In the genomic region with DNA sequence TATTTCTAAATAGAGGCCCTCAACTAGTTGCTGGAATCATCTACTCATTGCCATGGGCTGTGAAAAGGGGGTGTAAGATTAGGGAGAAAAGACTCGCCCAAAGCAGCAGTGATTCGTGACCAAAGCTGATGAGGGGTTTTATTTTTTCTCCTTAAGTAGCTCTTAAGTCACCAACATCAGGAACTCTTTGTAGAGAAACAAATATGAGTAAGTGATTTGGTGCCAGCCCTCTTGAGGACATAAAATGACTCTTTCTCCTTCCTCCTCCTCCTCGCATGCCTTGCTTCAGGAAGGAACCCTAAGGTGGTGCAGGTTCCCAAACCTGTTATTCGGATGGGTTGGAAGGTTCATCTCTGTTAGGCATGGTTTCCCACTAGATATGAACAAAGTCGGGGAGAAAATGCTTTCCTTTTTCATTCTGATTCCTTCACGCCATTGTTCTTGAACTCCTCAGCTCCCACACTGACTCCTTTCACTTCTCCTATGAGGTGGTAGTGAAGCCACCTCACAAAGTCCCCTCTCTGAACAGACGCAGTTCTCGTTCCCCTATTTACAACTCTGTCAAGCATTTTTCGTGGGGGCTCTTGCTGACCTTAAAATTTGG, we compare ENCODE assay signal across 10 cellular contexts.
DNase-seq lines count a peak whose midpoint lies in the region; ATAC-seq and TF ChIP-seq lines count a peak whose summit lies in the region.
"Had no signal": no experiment of that assay in that cellular context is flagged by ENCODE, and none has a peak within 500 bp of the region (broad histone marks: within the 10 kb centered on the region; RNA-seq: fewer than 3 reads in every experiment).

No MANE protein-coding gene starts in this region.

- H3K4me1 Mint-ChIP-seq in natural killer cell treated with Interleukin-12 subunit alpha and Interleukin-12 subunit beta and Interleukin-15 and Interleukin-18, amount 100 ng/mL, for 72 hours (ENCODE audit: low read depth in 2 of 2): peaks cover 52 to 69% of the 10 kb centered on the region in 2 donors
- H3K4me1 Mint-ChIP-seq in natural killer cell: peaks cover 49 to 53% of the 10 kb centered on the region in 2 donors
- H3K4me1 Mint-ChIP-seq in T-helper 2 cell treated with Interferon-gamma antibody and Interleukin-4, amounts not matched to agents 5 μg/mL and 100 μg/mL, for 36 hours (ENCODE audit: low read depth): peaks cover 43% of the 10 kb centered on the region

- H3K36me3 Mint-ChIP-seq in natural killer cell treated with Interleukin-12 subunit alpha and Interleukin-12 subunit beta and Interleukin-15 and Interleukin-18, amount 100 ng/mL, for 72 hours: no peaks in the 10 kb centered on the region
- H3K36me3 Mint-ChIP-seq in natural killer cell: no peaks in the 10 kb centered on the region
- H3K36me3 Mint-ChIP-seq in T-helper 2 cell treated with Interferon-gamma antibody and Interleukin-4, amounts not matched to agents 5 μg/mL and 100 μg/mL, for 36 hours (ENCODE audit: low read depth): peaks cover 6% of the 10 kb centered on the region
- H3K36me3 Mint-ChIP-seq: brain had no signal

- H3K4me3 ChIP-seq in HL-60 (replicated peaks; ENCODE audit: insufficient read depth, low read length): no peak overlapping the region
- no peak overlapping the region for H3K4me3 ChIP-seq in esophagus squamous epithelium
- H3K4me3 ChIP-seq in aorta (ENCODE audit: low read length in 2 of 2): no peak overlapping the region

- H3K27ac ChIP-seq in HL-60 (replicated peaks) (peak overlapping the region; percentile 28), esophagus squamous epithelium (peak overlapping the region; percentile 23 to 87 (median 81)), aorta (ENCODE audit: low read depth in 1 of 2, low read length in 2 of 2) (peak overlapping the region; percentile 89 to 97)

- peak overlapping the region; percentile 23 to 43 for H3K27ac Mint-ChIP-seq in natural killer cell treated with Interleukin-12 subunit alpha and Interleukin-12 subunit beta and Interleukin-15 and Interleukin-18, amount 100 ng/mL, for 72 hours
- H3K27ac Mint-ChIP-seq in natural killer cell: no peak overlapping the region
- H3K27ac Mint-ChIP-seq in T-helper 2 cell treated with Interferon-gamma antibody and Interleukin-4, amounts not matched to agents 5 μg/mL and 100 μg/mL, for 36 hours: no peak overlapping the region

- no peaks in the 10 kb centered on the region for H3K9me3 ChIP-seq in esophagus squamous epithelium
- H3K9me3 ChIP-seq in aorta (ENCODE audit: control insufficient read depth, low read length): no peaks in the 10 kb centered on the region

- no peak for DNase-seq in natural killer cell treated with Interleukin-12 subunit alpha and Interleukin-12 subunit beta and Interleukin-15 and Interleukin-18, amount 100 ng/mL, for 72 hours (ENCODE audit: low spot score)
- DNase-seq in natural killer cell (no peak), HL-60 (ENCODE audit: low read depth in 1 of 2, low spot score in 1 of 2) (no peak), esophagus squamous epithelium (lab: John Stamatoyannopoulos, UW) (no peak), aorta (no peak), NCI-H524 treated with DMSO at 0.1 percent for 48 hours (lab: John Stamatoyannopoulos, UW) (no peak), left ventricle myocardium superior (no peak)
- DNase-seq in T-helper 2 cell treated with Interferon-gamma antibody and Interleukin-4, amounts not matched to agents 5 μg/mL and 100 μg/mL, for 36 hours (ENCODE audit: low spot score): no peak
- DNase-seq: COR-L47 had no signal

- H3K9me3 Mint-ChIP-seq in natural killer cell treated with Interleukin-12 subunit alpha and Interleukin-12 subunit beta and Interleukin-15 and Interleukin-18, amount 100 ng/mL, for 72 hours: no peaks in the 10 kb centered on the region
- no peaks in the 10 kb centered on the region for H3K9me3 Mint-ChIP-seq in natural killer cell
- no peaks in the 10 kb centered on the region for H3K9me3 Mint-ChIP-seq in T-helper 2 cell treated with Interferon-gamma antibody and Interleukin-4, amounts not matched to agents 5 μg/mL and 100 μg/mL, for 36 hours
- H3K9me3 Mint-ChIP-seq: brain had no signal

- TF ChIP-seq CTCF in natural killer cell (IDR thresholded peaks at IDR 0.05): no peak
- TF ChIP-seq CTCF in HL-60 (IDR thresholded peaks at IDR 0.05; ENCODE audit: insufficient read depth, low read length): no peak
- no peak for TF ChIP-seq CTCF in esophagus squamous epithelium (IDR thresholded peaks at IDR 0.05)

- intact Hi-C loops in natural killer cell (cut with micrococcal nuclease): no loop called here
- intact Hi-C loops in esophagus squamous epithelium (cut with DNase I): no loop called here
- intact Hi-C loops in aorta (cut with DNase I): loop anchor here in 1 of 2 donors (5.0 to 10.0 kb wide), 2 partner anchors 59 to 272 kb away; no protein-coding TSS in a partner anchor
- intact Hi-C loops in left ventricle myocardium superior (cut with micrococcal nuclease): no loop called here

- no peaks in the 10 kb centered on the region for H3K27me3 Mint-ChIP-seq in natural killer cell treated with Interleukin-12 subunit alpha and Interleukin-12 subunit beta and Interleukin-15 and Interleukin-18, amount 100 ng/mL, for 72 hours
- H3K27me3 Mint-ChIP-seq in natural killer cell (ENCODE audit: low read depth in 2 of 2): no peaks in the 10 kb centered on the region
- H3K27me3 Mint-ChIP-seq in T-helper 2 cell treated with Interferon-gamma antibody and Interleukin-4, amounts not matched to agents 5 μg/mL and 100 μg/mL, for 36 hours (ENCODE audit: low read depth): no peaks in the 10 kb centered on the region
- H3K27me3 Mint-ChIP-seq: brain had no signal

- no peaks in the 10 kb centered on the region for H3K27me3 ChIP-seq in HL-60 (ENCODE audit: insufficient read depth, poor library complexity, severe bottlenecking)
- no peaks in the 10 kb centered on the region for H3K27me3 ChIP-seq in esophagus squamous epithelium
- no peaks in the 10 kb centered on the region for H3K27me3 ChIP-seq in aorta (ENCODE audit: control insufficient read depth in 1 of 2, insufficient read depth in 2 of 2, low read length in 1 of 2)

- H3K4me1 ChIP-seq in esophagus squamous epithelium (peaks cover 16 to 72% (median 27%) of the 10 kb centered on the region in 3 donors), aorta (ENCODE audit: control insufficient read depth in 1 of 2, insufficient read depth in 2 of 2, low read length in 2 of 2) (peaks cover 15 to 18% of the 10 kb centered on the region in 2 donors)

- WGBS in esophagus squamous epithelium, 2 donors: 63 to 76% methylated on average over 9 of the region's 9 CpGs
- 60 to 61% methylated on average over 9 of the region's 9 CpGs for WGBS in aorta, 2 donors

- H3K36me3 ChIP-seq in esophagus squamous epithelium (no peaks in the 10 kb centered on the region), aorta (ENCODE audit: control insufficient read depth in 1 of 2, insufficient read depth in 2 of 2, low read length in 1 of 2) (no peaks in the 10 kb centered on the region)

- no peak for TF ChIP-seq POLR2A in esophagus squamous epithelium (IDR thresholded peaks at IDR 0.05)

- peak in 1 of 2 donors; percentile 63 for ATAC-seq in natural killer cell treated with Interleukin-12 subunit alpha and Interleukin-12 subunit beta and Interleukin-15 and Interleukin-18, amount 100 ng/mL, for 72 hours
- ATAC-seq in natural killer cell (no peak), aorta (ENCODE audit: low FRiP score) (no peak), left ventricle myocardium superior (no peak)

- H3K4me3 Mint-ChIP-seq in natural killer cell treated with Interleukin-12 subunit alpha and Interleukin-12 subunit beta and Interleukin-15 and Interleukin-18, amount 100 ng/mL, for 72 hours: peak overlapping the region; percentile 5
- no peak overlapping the region for H3K4me3 Mint-ChIP-seq in natural killer cell
- H3K4me3 Mint-ChIP-seq in T-helper 2 cell treated with Interferon-gamma antibody and Interleukin-4, amounts not matched to agents 5 μg/mL and 100 μg/mL, for 36 hours: no peak overlapping the region

Comparison
In these comparisons a context has a peak if more than half of its experiments do, and no peak if none do; other contexts are left out.
1. H3K27ac Mint-ChIP-seq: peak in natural killer cell treated with Interleukin-12 subunit alpha and Interleukin-12 subunit beta and Interleukin-15 and Interleukin-18, amount 100 ng/mL, for 72 hours (2 of 2); none in natural killer cell (0 of 2) and T-helper 2 cell treated with Interferon-gamma antibody and Interleukin-4, amounts not matched to agents 5 μg/mL and 100 μg/mL, for 36 hours (single experiment).
2. H3K27ac ChIP-seq: peak in every context shown above with its lines; median percentile 93 in aorta; 81 in esophagus squamous epithelium; 28 in HL-60.